17 cellular contexts compared by ENCODE assay signal in the genomic region with DNA sequence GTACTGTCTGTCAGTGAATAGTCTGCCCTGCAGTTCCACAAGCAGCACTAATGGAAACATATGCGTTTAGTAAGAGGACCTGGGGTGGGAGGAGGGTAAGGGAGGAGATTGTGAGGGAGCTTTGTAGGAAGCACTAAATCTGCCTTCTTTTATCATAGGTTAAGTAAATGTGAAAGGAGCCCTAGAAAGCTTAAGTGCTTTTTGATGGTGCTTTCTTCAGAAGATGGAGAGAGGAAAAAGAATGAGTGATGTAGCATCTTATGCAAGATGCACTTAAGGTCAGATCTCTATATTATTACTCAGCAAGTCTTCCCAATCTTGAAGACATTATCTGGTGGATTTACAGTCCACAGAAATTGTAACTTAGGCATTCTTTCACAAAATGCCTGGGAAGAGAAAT.
"Had no signal": no experiment of that assay in that cellular context is flagged by ENCODE, and none has a peak within 500 bp of the region (broad histone marks: within the 10 kb centered on the region; RNA-seq: fewer than 3 reads in every experiment).

No MANE protein-coding gene starts in this region.

- H3K36me3 Mint-ChIP-seq: activated naive CD8-positive, alpha-beta T cell treated with anti-CD3 and anti-CD28 coated beads, Interleukin-2, amount 10 ng/mL, durations not matched to agents 7 days and 5 days; stimulated activated effector memory CD8-positive, alpha-beta T cell treated with anti-CD3 and anti-CD28 coated beads, Interleukin-12 subunit alpha, Interleukin-12 subunit beta, amount 100 ng/mL, for 72 hours; WTC11 had no signal

- H3K4me3 Mint-ChIP-seq: activated CD8-positive, alpha-beta T cell treated with anti-CD3 and anti-CD28 coated beads, Interleukin-2, amount 10 ng/mL, durations not matched to agents 7 days and 5 days; activated naive CD8-positive, alpha-beta T cell treated with anti-CD3 and anti-CD28 coated beads, Interleukin-2, amount 10 ng/mL, durations not matched to agents 7 days and 5 days; dendritic cell treated with granulocyte-macrophage colony-stimulating factor and Interleukin-4, amounts not matched to agents 40 ng/mL and 50 ng/mL, for 4 days; nephron progenitor cell; stimulated activated effector memory CD8-positive, alpha-beta T cell treated with anti-CD3 and anti-CD28 coated beads, Interleukin-12 subunit alpha, Interleukin-12 subunit beta, amount 100 ng/mL, for 72 hours; T-helper 17 cell; WTC11 had no signal

- H3K27me3 Mint-ChIP-seq: activated naive CD8-positive, alpha-beta T cell treated with anti-CD3 and anti-CD28 coated beads, Interleukin-2, amount 10 ng/mL, durations not matched to agents 7 days and 5 days; dendritic cell treated with granulocyte-macrophage colony-stimulating factor and Interleukin-4, amounts not matched to agents 40 ng/mL and 50 ng/mL, for 4 days; T-helper 17 cell had no signal

- H3K4me3 ChIP-seq: heart left ventricle, left lung, skin epidermis, tibial nerve, vagina had no signal

- H3K4me1 Mint-ChIP-seq: activated naive CD8-positive, alpha-beta T cell treated with anti-CD3 and anti-CD28 coated beads, Interleukin-2, amount 10 ng/mL, durations not matched to agents 7 days and 5 days; stimulated activated effector memory CD8-positive, alpha-beta T cell treated with anti-CD3 and anti-CD28 coated beads, Interleukin-12 subunit alpha, Interleukin-12 subunit beta, amount 100 ng/mL, for 72 hours; T-helper 17 cell had no signal

- DNase-seq: activated CD4-positive, alpha-beta T cell treated with anti-CD3 and anti-CD28 coated beads for 48 hours; activated CD8-positive, alpha-beta memory T cell treated with anti-CD3 and anti-CD28 coated beads, Interleukin-2, amount 50 U/mL, for 48 hours; activated CD8-positive, alpha-beta T cell treated with anti-CD3 and anti-CD28 coated beads, Interleukin-2, amount 10 ng/mL, durations not matched to agents 7 days and 5 days; activated naive CD8-positive, alpha-beta T cell treated with anti-CD3 and anti-CD28 coated beads, Interleukin-2, amount 10 ng/mL, durations not matched to agents 7 days and 5 days; central memory CD4-positive, alpha-beta T cell; heart left ventricle; islet precursor cell; left lung; mesendoderm; nephron progenitor cell; T-helper 17 cell had no signal

- H3K27ac ChIP-seq: heart left ventricle, left lung, tibial nerve, vagina had no signal

- H3K9me3 ChIP-seq: heart left ventricle, tibial nerve, vagina had no signal

- H3K27ac Mint-ChIP-seq: activated CD8-positive, alpha-beta T cell treated with anti-CD3 and anti-CD28 coated beads, Interleukin-2, amount 10 ng/mL, durations not matched to agents 7 days and 5 days; activated naive CD8-positive, alpha-beta T cell treated with anti-CD3 and anti-CD28 coated beads, Interleukin-2, amount 10 ng/mL, durations not matched to agents 7 days and 5 days; dendritic cell treated with granulocyte-macrophage colony-stimulating factor and Interleukin-4, amounts not matched to agents 40 ng/mL and 50 ng/mL, for 4 days; nephron progenitor cell; stimulated activated effector memory CD8-positive, alpha-beta T cell treated with anti-CD3 and anti-CD28 coated beads, Interleukin-12 subunit alpha, Interleukin-12 subunit beta, amount 100 ng/mL, for 72 hours; T-helper 17 cell; WTC11 had no signal

- H3K9me3 Mint-ChIP-seq: activated naive CD8-positive, alpha-beta T cell treated with anti-CD3 and anti-CD28 coated beads, Interleukin-2, amount 10 ng/mL, durations not matched to agents 7 days and 5 days; nephron progenitor cell; WTC11 had no signal

- H3K27me3 ChIP-seq: heart left ventricle, left lung, tibial nerve, vagina had no signal

- H3K36me3 ChIP-seq: heart left ventricle, left lung, tibial nerve, vagina had no signal

- H3K4me1 ChIP-seq: heart left ventricle, left lung, tibial nerve, vagina had no signal
